ENCODE assay signal across 26 cellular contexts in the genomic region with DNA sequence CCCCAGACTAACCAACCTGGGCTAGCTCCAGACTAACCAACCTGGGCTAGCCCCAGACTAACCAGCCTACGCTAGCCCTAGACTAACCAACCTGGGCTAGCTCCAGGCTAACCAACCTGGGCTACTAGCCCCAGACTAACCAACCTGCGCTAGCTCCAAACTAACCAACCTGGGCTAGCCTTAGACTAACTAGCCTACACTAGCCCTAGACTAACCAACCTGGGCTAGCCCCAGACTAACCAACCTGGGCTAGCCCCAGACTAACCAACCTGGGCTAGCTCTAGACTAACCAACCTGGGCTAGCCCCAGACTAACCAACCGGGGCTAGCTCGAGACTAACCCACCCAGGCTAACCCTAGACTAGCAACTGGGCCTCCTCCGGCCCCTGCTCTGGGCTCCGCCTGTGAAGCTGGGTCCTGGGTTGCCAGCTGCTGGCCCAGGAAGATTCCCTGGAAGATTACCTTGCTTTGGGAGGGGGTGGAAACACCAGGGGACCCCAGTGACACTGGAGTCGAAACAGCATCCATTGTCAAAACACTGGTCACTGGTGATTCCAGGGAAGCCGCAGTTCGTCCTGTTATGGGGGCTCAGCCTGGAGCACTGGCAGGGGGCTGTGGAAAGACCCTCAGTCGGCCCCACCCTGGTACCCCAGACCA. TPM values are rescaled to one million over a fixed set of nuclear protein-coding genes. Genes with fewer than 3 reads are reported as not detected.
"Had no signal": no experiment of that assay in that cellular context is flagged by ENCODE, and none has a peak within 500 bp of the region (broad histone marks: within the 10 kb centered on the region; RNA-seq: fewer than 3 reads in every experiment).

No MANE protein-coding gene starts in this region.

- H3K4me2 ChIP-seq: smooth muscle cell had no signal

- H3K4me1 ChIP-seq: body of pancreas, heart left ventricle, parathyroid adenoma, right lobe of liver had no signal

- H3K4me3 Mint-ChIP-seq: activated B cell treated with CpG ODN at 0.5 μM for 24 hours; activated CD4-positive, alpha-beta memory T cell treated with anti-CD3 and anti-CD28 coated beads for 36 hours; activated T-cell treated with anti-CD3 and anti-CD28 coated beads, Interleukin-2, amount 50 U/mL, for 24 hours; activated T-helper 17 cell treated with anti-CD3 and anti-CD28 coated beads, Interleukin-2, amount 50 U/mL, for 72 hours; nephron; T-cell; T-helper 2 cell treated with Interferon-gamma antibody and Interleukin-4, amounts not matched to agents 5 μg/mL and 100 μg/mL, for 36 hours had no signal

- H3K4me3 ChIP-seq: body of pancreas, cardiac muscle cell, heart left ventricle, right lobe of liver, smooth muscle cell, thoracic aorta had no signal

- H3K27me3 ChIP-seq: body of pancreas, cardiac muscle cell, right lobe of liver had no signal

- H3K36me3 ChIP-seq: cardiac muscle cell, heart left ventricle, right lobe of liver, thoracic aorta had no signal

- H3K4me1 Mint-ChIP-seq: activated B cell treated with CpG ODN at 0.5 μM for 24 hours, nephron, T-cell had no signal

- H3K9ac ChIP-seq: parathyroid adenoma had no signal

- H3K27me3 Mint-ChIP-seq: activated CD4-positive, alpha-beta memory T cell treated with anti-CD3 and anti-CD28 coated beads for 36 hours; activated T-cell treated with anti-CD3 and anti-CD28 coated beads, Interleukin-2, amount 50 U/mL, for 24 hours had no signal

- DNase-seq: activated B cell treated with CpG ODN at 0.5 μM for 24 hours; activated CD4-positive, alpha-beta memory T cell treated with anti-CD3 and anti-CD28 coated beads for 36 hours; activated CD4-positive, alpha-beta T cell treated with anti-CD3 and anti-CD28 coated beads for 48 hours; activated naive CD4-positive, alpha-beta T cell treated with Interleukin-2 at 50 U/mL for 16 hours; anterior cingulate cortex; body of pancreas; heart left ventricle; left cardiac atrium; stimulated activated CD4-positive, alpha-beta T cell treated with anti-CD3 and anti-CD28 coated beads, Interleukin-2, amount 100 ng/mL, for 48 hours; stimulated activated naive CD4-positive, alpha-beta T cell; T-cell had no signal

- H3K27ac Mint-ChIP-seq: activated B cell treated with CpG ODN at 0.5 μM for 24 hours; activated CD4-positive, alpha-beta memory T cell treated with anti-CD3 and anti-CD28 coated beads for 36 hours; activated T-cell treated with anti-CD3 and anti-CD28 coated beads, Interleukin-2, amount 50 U/mL, for 24 hours; activated T-helper 17 cell treated with anti-CD3 and anti-CD28 coated beads, Interleukin-2, amount 50 U/mL, for 72 hours; nephron; T-cell; T-helper 2 cell treated with Interferon-gamma antibody and Interleukin-4, amounts not matched to agents 5 μg/mL and 100 μg/mL, for 36 hours had no signal

- H3K79me2 ChIP-seq: parathyroid adenoma had no signal

- H2AFZ ChIP-seq: parathyroid adenoma had no signal

- H3K36me3 Mint-ChIP-seq: T-cell had no signal

- H3K9me3 Mint-ChIP-seq: activated T-cell treated with anti-CD3 and anti-CD28 coated beads, Interleukin-2, amount 50 U/mL, for 24 hours had no signal

- H3K27ac ChIP-seq: body of pancreas, cardiac muscle cell, heart left ventricle, parathyroid adenoma, right lobe of liver, thoracic aorta had no signal

- H3K9me3 ChIP-seq: body of pancreas, right lobe of liver, thoracic aorta had no signal

RNA-seq across cellular contexts. Expression of a gene that starts 1.2 kb away (rescaled TPM):
- total RNA-seq: activated B cell treated with CpG ODN at 0.5 μM for 24 hours; activated CD4-positive, alpha-beta memory T cell treated with anti-CD3 and anti-CD28 coated beads for 36 hours; activated T-helper 17 cell treated with anti-CD3 and anti-CD28 coated beads, Interleukin-2, amount 50 U/mL, for 72 hours; cardiac muscle cell; cerebellum; epithelial cell of proximal tubule; fibroblast of villous mesenchyme; heart left ventricle; left cardiac atrium; liver; myocyte; smooth muscle cell; ureter had no signal

RNA-seq across cellular contexts. Expression of a gene that starts 16.8 kb away (rescaled TPM):
- total RNA-seq: activated B cell treated with CpG ODN at 0.5 μM for 24 hours; activated CD4-positive, alpha-beta memory T cell treated with anti-CD3 and anti-CD28 coated beads for 36 hours; activated T-helper 17 cell treated with anti-CD3 and anti-CD28 coated beads, Interleukin-2, amount 50 U/mL, for 72 hours; cardiac muscle cell; cerebellum; epithelial cell of proximal tubule; fibroblast of villous mesenchyme; heart left ventricle; left cardiac atrium; liver; myocyte; right lobe of liver had no signal

RNA-seq across cellular contexts. Expression of a gene that starts 34.3 kb away (rescaled TPM):
- total RNA-seq: activated B cell treated with CpG ODN at 0.5 μM for 24 hours; activated CD4-positive, alpha-beta memory T cell treated with anti-CD3 and anti-CD28 coated beads for 36 hours; activated T-helper 17 cell treated with anti-CD3 and anti-CD28 coated beads, Interleukin-2, amount 50 U/mL, for 72 hours; cardiac muscle cell; cerebellum; fibroblast of villous mesenchyme; smooth muscle cell had no signal

RNA-seq across cellular contexts. Expression of a gene that starts 46.3 kb away (rescaled TPM):
- total RNA-seq: activated B cell treated with CpG ODN at 0.5 μM for 24 hours, cardiac muscle cell, fibroblast of villous mesenchyme, myocyte, smooth muscle cell, thoracic aorta had no signal

RNA-seq across cellular contexts. Expression of a gene that starts 54.2 kb away (rescaled TPM):
- total RNA-seq: activated B cell treated with CpG ODN at 0.5 μM for 24 hours, cardiac muscle cell, cerebellum, epithelial cell of proximal tubule, fibroblast of villous mesenchyme, myocyte, smooth muscle cell had no signal
